ENCODE assay signal across 1 cellular context in genomic region chr5:138629383-138629782, GRCh38.
TF ChIP-seq lines count a peak whose summit lies in the region.

No MANE protein-coding gene starts in this region.

TF ChIP-seq in GM23338, 12 proteins besides CTCF, POLR2A, EP300 and RAD21 (continued from another document):
- TF ChIP-seq ZNF462 (CRISPR knock-in tag; IDR thresholded peaks at IDR 0.05) (no peak), NANOG (IDR thresholded peaks at IDR 0.05; ENCODE audit: borderline replicate concordance) (no peak), ZNF331 (CRISPR knock-in tag; IDR thresholded peaks at IDR 0.05; ENCODE audit: low read depth) (no peak), EZH2phosphoT487 (IDR thresholded peaks at IDR 0.05; ENCODE audit: unreplicated experiment) (no peak), POLR2AphosphoS5 (IDR thresholded peaks at IDR 0.05; ENCODE audit: low read depth) (no peak), ZNF114 (CRISPR knock-in tag; IDR thresholded peaks at IDR 0.05) (no peak), JUNB (IDR thresholded peaks at IDR 0.05; ENCODE audit: unreplicated experiment) (no peak), ETS1 (IDR thresholded peaks at IDR 0.05) (no peak), CREB1 (CRISPR knock-in tag; IDR thresholded peaks at IDR 0.05; ENCODE audit: low read depth) (no peak), EZH2 (IDR thresholded peaks at IDR 0.05; ENCODE audit: low read depth, unreplicated experiment) (no peak)
